34 cellular contexts compared by ENCODE assay signal in genomic region chr15:54354341-54354740, GRCh38.
"Had no signal": no experiment of that assay in that cellular context is flagged by ENCODE, and none has a peak within 500 bp of the region (broad histone marks: within the 10 kb centered on the region; RNA-seq: fewer than 3 reads in every experiment).

No MANE protein-coding gene starts in this region.

- H3K36me3 Mint-ChIP-seq: activated CD4-positive, alpha-beta memory T cell treated with anti-CD3 and anti-CD28 coated beads for 36 hours; activated naive CD4-positive, alpha-beta T cell treated with anti-CD3 and anti-CD28 coated beads, Interleukin-2, amount 50 U/mL, for 72 hours; activated naive CD8-positive, alpha-beta T cell treated with anti-CD3 and anti-CD28 coated beads for 36 hours had no signal

- H3K4me1 ChIP-seq: adrenal gland had no signal

- H3K9me3 Mint-ChIP-seq: activated CD4-positive, alpha-beta T cell treated with anti-CD3 and anti-CD28 coated beads, Interleukin-2, amount 10 ng/mL, durations not matched to agents 24 days and 14 days had no signal

- H3K27ac ChIP-seq: adrenal gland, cardiac muscle cell, VCaP had no signal

- H3K4me3 Mint-ChIP-seq: activated B cell treated with CpG ODN at 0.5 μM for 24 hours; activated CD4-positive, alpha-beta memory T cell treated with anti-CD3 and anti-CD28 coated beads for 36 hours; activated CD4-positive, alpha-beta T cell treated with anti-CD3 and anti-CD28 coated beads, Interleukin-2, amount 10 ng/mL, durations not matched to agents 24 days and 14 days; activated CD8-positive, alpha-beta T cell treated with anti-CD3 and anti-CD28 coated beads for 36 hours; activated naive CD4-positive, alpha-beta T cell treated with anti-CD3 and anti-CD28 coated beads for 36 hours; activated naive CD8-positive, alpha-beta T cell treated with anti-CD3 and anti-CD28 coated beads for 36 hours; activated T-cell treated with anti-CD3 and anti-CD28 coated beads, Interleukin-2, amount 50 U/mL, for 4 hours; activated T-cell treated with anti-CD3 and anti-CD28 coated beads, Interleukin-2, amount 50 U/mL, for 72 hours; activated T-helper 1 cell treated with anti-CD3 and anti-CD28 coated beads, Interleukin-12 subunit alpha, Interleukin-12 subunit beta, Interleukin-2, Interleukin-4 antibody, amounts not matched to agents 30 ng/mL and 10 ng/mL and 1 ng/mL, durations not matched to agents 14 hours and 24 hours and 36 hours; activated T-helper 17 cell treated with anti-CD3 and anti-CD28 coated beads, Interleukin-2, amount 50 U/mL, for 72 hours; brain; central memory CD8-positive, alpha-beta T cell; T-helper 1 cell treated with Interleukin-12 subunit alpha and Interleukin-12 subunit beta and Interleukin-4 antibody, amounts not matched to agents 30 μg/mL and 1 μg/mL, for 36 hours; T-helper 2 cell treated with Interferon-gamma antibody and Interleukin-4, amounts not matched to agents 5 μg/mL and 100 μg/mL, for 36 hours had no signal

- H3K27me3 ChIP-seq: adrenal gland, cardiac muscle cell had no signal

- H3K4me1 Mint-ChIP-seq: activated B cell treated with CpG ODN at 0.5 μM for 24 hours; activated CD4-positive, alpha-beta T cell treated with anti-CD3 and anti-CD28 coated beads, Interleukin-2, amount 10 ng/mL, durations not matched to agents 24 days and 14 days; activated naive CD8-positive, alpha-beta T cell treated with anti-CD3 and anti-CD28 coated beads for 36 hours; activated T-helper 17 cell treated with anti-CD3 and anti-CD28 coated beads, Interleukin-2, amount 50 U/mL, for 72 hours; brain; central memory CD8-positive, alpha-beta T cell had no signal

- H3K27me3 Mint-ChIP-seq: activated B cell treated with CpG ODN at 0.5 μM for 24 hours; activated CD4-positive, alpha-beta memory T cell treated with anti-CD3 and anti-CD28 coated beads for 36 hours; activated CD4-positive, alpha-beta T cell treated with anti-CD3 and anti-CD28 coated beads, Interleukin-2, amount 10 ng/mL, durations not matched to agents 24 days and 14 days; activated CD8-positive, alpha-beta T cell treated with anti-CD3 and anti-CD28 coated beads for 36 hours; activated T-helper 17 cell treated with anti-CD3 and anti-CD28 coated beads, Interleukin-2, amount 50 U/mL, for 72 hours; central memory CD8-positive, alpha-beta T cell had no signal

- H3K36me3 ChIP-seq: adrenal gland, cardiac muscle cell had no signal

- DNase-seq: activated B cell treated with CpG ODN at 0.5 μM for 24 hours; activated CD4-positive, alpha-beta memory T cell treated with anti-CD3 and anti-CD28 coated beads for 36 hours; activated CD4-positive, alpha-beta T cell treated with anti-CD3 and anti-CD28 coated beads for 4 hours; activated CD4-positive, alpha-beta T cell treated with anti-CD3 and anti-CD28 coated beads, Interleukin-2, amount 10 ng/mL, durations not matched to agents 24 days and 14 days; activated CD4-positive, alpha-beta T cell treated with anti-CD3 and anti-CD28 coated beads, Interleukin-2, amount 50 U/mL, for 1 hour; activated CD4-positive, alpha-beta T cell treated with anti-CD3 and anti-CD28 coated beads, Interleukin-2, amount 50 U/mL, for 4 hours; activated CD4-positive, CD25-positive, alpha-beta regulatory T cell treated with anti-CD3 and anti-CD28 coated beads, Interleukin-2, amount 50 U/mL, for 72 hours; activated CD8-positive, alpha-beta memory T cell treated with anti-CD3 and anti-CD28 coated beads, Interleukin-2, amount 50 U/mL, for 4 hours; activated CD8-positive, alpha-beta T cell treated with anti-CD3 and anti-CD28 coated beads for 36 hours; activated effector memory CD4-positive, alpha-beta T cell treated with anti-CD3 and anti-CD28 coated beads, Interleukin-2, amount 50 U/mL, for 16 hours; activated gamma-delta T cell treated with Interleukin-2 at 50 U/mL for 16 hours; activated naive CD4-positive, alpha-beta T cell; activated naive CD4-positive, alpha-beta T cell treated with anti-CD3 and anti-CD28 coated beads for 36 hours; activated naive CD4-positive, alpha-beta T cell treated with anti-CD3 and anti-CD28 coated beads, Interleukin-2, amount 50 U/mL, for 16 hours; activated naive CD8-positive, alpha-beta T cell treated with anti-CD3 and anti-CD28 coated beads for 36 hours; activated T-cell treated with anti-CD3 and anti-CD28 coated beads for 4 hours; activated T-cell treated with anti-CD3 and anti-CD28 coated beads, Interleukin-2, amount 50 U/mL, for 1 hour; activated T-cell treated with anti-CD3 and anti-CD28 coated beads, Interleukin-2, amount 50 U/mL, for 4 hours; activated T-cell treated with anti-CD3 and anti-CD28 coated beads, Interleukin-2, amount 50 U/mL, for 72 hours; adrenal gland; amniotic stem cell; aorta; T-helper 1 cell; T-helper 2 cell; T-helper 9 cell had no signal

- H3K4me3 ChIP-seq: adrenal gland, cardiac muscle cell had no signal

- H3K27ac Mint-ChIP-seq: activated B cell treated with CpG ODN at 0.5 μM for 24 hours; activated CD4-positive, alpha-beta memory T cell treated with anti-CD3 and anti-CD28 coated beads for 36 hours; activated CD4-positive, alpha-beta T cell treated with anti-CD3 and anti-CD28 coated beads, Interleukin-2, amount 10 ng/mL, durations not matched to agents 24 days and 14 days; activated CD8-positive, alpha-beta T cell treated with anti-CD3 and anti-CD28 coated beads for 36 hours; activated naive CD4-positive, alpha-beta T cell treated with anti-CD3 and anti-CD28 coated beads for 36 hours; activated naive CD4-positive, alpha-beta T cell treated with anti-CD3 and anti-CD28 coated beads, Interleukin-2, amount 50 U/mL, for 72 hours; activated naive CD8-positive, alpha-beta T cell treated with anti-CD3 and anti-CD28 coated beads for 36 hours; activated T-cell treated with anti-CD3 and anti-CD28 coated beads, Interleukin-2, amount 50 U/mL, for 72 hours; activated T-helper 1 cell treated with anti-CD3 and anti-CD28 coated beads, Interleukin-12 subunit alpha, Interleukin-12 subunit beta, Interleukin-2, Interleukin-4 antibody, amounts not matched to agents 30 ng/mL and 10 ng/mL and 1 ng/mL, durations not matched to agents 14 hours and 24 hours and 36 hours; activated T-helper 17 cell treated with anti-CD3 and anti-CD28 coated beads, Interleukin-2, amount 50 U/mL, for 72 hours; brain; T-helper 1 cell treated with Interleukin-12 subunit alpha and Interleukin-12 subunit beta and Interleukin-4 antibody, amounts not matched to agents 30 μg/mL and 1 μg/mL, for 36 hours; T-helper 2 cell treated with Interferon-gamma antibody and Interleukin-4, amounts not matched to agents 5 μg/mL and 100 μg/mL, for 36 hours had no signal
